Comparison of ENCODE assay signal across 9 cellular contexts in the genomic region with DNA sequence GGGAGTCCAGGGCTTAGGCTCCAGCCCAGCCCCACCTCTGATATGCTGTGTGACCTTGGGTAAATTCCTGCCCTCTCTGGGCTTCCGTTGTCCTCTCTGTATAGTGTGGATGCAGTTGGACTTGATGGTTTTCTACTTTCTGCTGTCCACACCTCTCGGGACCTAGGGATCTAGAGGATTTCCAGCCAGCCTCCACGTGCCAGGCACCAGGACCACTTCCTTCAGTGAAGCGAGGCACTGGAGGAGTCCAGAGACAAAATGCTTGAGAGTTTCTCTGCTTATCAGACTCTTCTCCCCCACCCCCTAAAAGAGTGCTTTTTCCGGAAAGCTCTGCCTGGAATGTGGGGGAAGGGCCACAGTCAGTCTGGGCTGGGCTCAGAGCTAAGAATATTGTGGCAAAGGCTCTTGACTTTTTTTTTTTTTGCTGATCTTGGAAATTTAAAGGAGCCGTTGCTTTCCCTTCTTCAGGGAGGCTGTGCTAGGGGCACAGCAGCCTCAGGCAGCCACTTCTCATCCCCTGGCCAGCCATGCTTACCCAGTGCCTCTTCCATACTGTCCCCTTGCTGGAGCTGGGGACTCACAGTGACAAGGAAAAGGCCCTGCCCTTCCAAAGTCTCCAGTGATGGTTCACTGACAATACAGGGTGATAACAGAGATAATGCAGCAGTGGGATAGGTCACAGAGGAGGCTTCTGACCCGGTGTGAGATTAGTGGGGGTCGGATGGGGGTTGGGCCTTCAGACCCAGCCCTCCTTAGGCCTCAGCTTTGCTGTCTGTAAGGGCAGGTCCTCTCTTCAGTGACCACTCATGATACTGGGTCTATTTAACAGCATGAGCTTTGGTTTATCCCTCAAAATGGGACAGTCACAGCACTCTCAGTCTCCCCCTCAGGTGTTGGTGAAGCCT. TPM values are rescaled to one million over a fixed set of nuclear protein-coding genes. Genes with fewer than 3 reads are reported as not detected.
DNase-seq lines count a peak whose midpoint lies in the region; ATAC-seq and TF ChIP-seq lines count a peak whose summit lies in the region.
"Had no signal": no experiment of that assay in that cellular context is flagged by ENCODE, and none has a peak within 500 bp of the region (broad histone marks: within the 10 kb centered on the region; RNA-seq: fewer than 3 reads in every experiment).

No MANE protein-coding gene starts in this region.

- H3K27ac Mint-ChIP-seq in activated T-helper 2 cell treated with anti-CD3 and anti-CD28 coated beads, Interferon-gamma antibody, Interleukin-2, Interleukin-4, amounts not matched to agents 10 μg/mL and 5 μg/mL and 100 μg/mL, durations not matched to agents 14 hours and 24 hours and 36 hours, result no peak overlapping the region
- H3K27ac Mint-ChIP-seq in activated CD8-positive, alpha-beta T cell treated with anti-CD3 and anti-CD28 coated beads, Interleukin-2, amount 10 ng/mL, durations not matched to agents 7 days and 5 days, result no peak overlapping the region
- H3K27ac Mint-ChIP-seq: T-helper 1 cell treated with Interleukin-12 subunit alpha and Interleukin-12 subunit beta and Interleukin-4 antibody, amounts not matched to agents 30 μg/mL and 1 μg/mL, for 36 hours had no signal

- H3K27ac ChIP-seq in heart left ventricle (peak overlapping the region; percentile 8 to 100 (median 96)), gastrocnemius medialis (peak overlapping the region; percentile 95 to 100 (median 99))

- peak in 2 of 4 donors; percentile 1 to 7 for ATAC-seq in heart left ventricle
- no peak for ATAC-seq in gastrocnemius medialis
- ATAC-seq in HG03571 (IDR thresholded peaks at IDR 0.05; ENCODE audit: unreplicated experiment), result no peak
- ATAC-seq in activated CD8-positive, alpha-beta T cell treated with anti-CD3 and anti-CD28 coated beads, Interleukin-2, amount 10 ng/mL, durations not matched to agents 7 days and 5 days, result no peak
- no peak for ATAC-seq in omental fat pad (ENCODE audit: low FRiP score)

- H3K36me3 ChIP-seq in heart left ventricle, result peaks cover 0 to 4% (median 0%) of the 10 kb centered on the region in 9 donors
- H3K36me3 ChIP-seq in gastrocnemius medialis, result no peaks in the 10 kb centered on the region

- no peak for TF ChIP-seq POLR2A in heart left ventricle (IDR thresholded peaks at IDR 0.05)
- no peak for TF ChIP-seq POLR2A in gastrocnemius medialis (IDR thresholded peaks at IDR 0.05)

- H3K36me3 Mint-ChIP-seq in activated T-helper 2 cell treated with anti-CD3 and anti-CD28 coated beads, Interferon-gamma antibody, Interleukin-2, Interleukin-4, amounts not matched to agents 10 μg/mL and 5 μg/mL and 100 μg/mL, durations not matched to agents 14 hours and 24 hours and 36 hours (ENCODE audit: low read depth), result no peaks in the 10 kb centered on the region
- H3K36me3 Mint-ChIP-seq in activated CD8-positive, alpha-beta T cell treated with anti-CD3 and anti-CD28 coated beads, Interleukin-2, amount 10 ng/mL, durations not matched to agents 7 days and 5 days (ENCODE audit: low read depth), result no peaks in the 10 kb centered on the region

- peak overlapping the region; percentile 26 for H3K4me3 Mint-ChIP-seq in activated T-helper 2 cell treated with anti-CD3 and anti-CD28 coated beads, Interferon-gamma antibody, Interleukin-2, Interleukin-4, amounts not matched to agents 10 μg/mL and 5 μg/mL and 100 μg/mL, durations not matched to agents 14 hours and 24 hours and 36 hours (ENCODE audit: low read depth)
- H3K4me3 Mint-ChIP-seq in activated CD8-positive, alpha-beta T cell treated with anti-CD3 and anti-CD28 coated beads, Interleukin-2, amount 10 ng/mL, durations not matched to agents 7 days and 5 days, result no peak overlapping the region
- H3K4me3 Mint-ChIP-seq: T-helper 1 cell treated with Interleukin-12 subunit alpha and Interleukin-12 subunit beta and Interleukin-4 antibody, amounts not matched to agents 30 μg/mL and 1 μg/mL, for 36 hours had no signal

- peak overlapping the region in 8 of 12 donors; percentile 16 to 38 (median 22) for H3K4me3 ChIP-seq in heart left ventricle
- H3K4me3 ChIP-seq in gastrocnemius medialis, result peak overlapping the region in 1 of 4 donors; percentile 10

- peaks cover 11% of the 10 kb centered on the region for H3K4me1 Mint-ChIP-seq in activated T-helper 2 cell treated with anti-CD3 and anti-CD28 coated beads, Interferon-gamma antibody, Interleukin-2, Interleukin-4, amounts not matched to agents 10 μg/mL and 5 μg/mL and 100 μg/mL, durations not matched to agents 14 hours and 24 hours and 36 hours (ENCODE audit: low read depth)
- peaks cover 36% of the 10 kb centered on the region for H3K4me1 Mint-ChIP-seq in activated CD8-positive, alpha-beta T cell treated with anti-CD3 and anti-CD28 coated beads, Interleukin-2, amount 10 ng/mL, durations not matched to agents 7 days and 5 days (ENCODE audit: low read depth)

- POLR2A ChIA-PET in activated CD8-positive, alpha-beta T cell treated with anti-CD3 and anti-CD28 coated beads, Interleukin-2, amount 10 ng/mL, durations not matched to agents 7 days and 5 days (lab: Charles Lee), result interaction anchor here (0.6 kb wide), 1 partner anchor 189 kb away, joined by 3 read pairs; no protein-coding TSS in a partner anchor

- 9 to 21% (median 14%) methylated on average over 8 of the region's 8 CpGs for WGBS in heart left ventricle, 4 donors

- H3K9me3 ChIP-seq in heart left ventricle (no peaks in the 10 kb centered on the region), gastrocnemius medialis (no peaks in the 10 kb centered on the region)

- DNase-seq in Daoy (ENCODE audit: low read depth) (peak; percentile 68), heart left ventricle (peak in 4 of 5 donors; percentile 67 to 77 (median 76)), gastrocnemius medialis (no peak), NCI-H2171 treated with DMSO at 0.1 percent for 48 hours (lab: John Stamatoyannopoulos, UW) (no peak), omental fat pad (ENCODE audit: low spot score) (no peak)
- DNase-seq in activated T-helper 2 cell treated with anti-CD3 and anti-CD28 coated beads, Interferon-gamma antibody, Interleukin-2, Interleukin-4, amounts not matched to agents 10 μg/mL and 5 μg/mL and 100 μg/mL, durations not matched to agents 14 hours and 24 hours and 36 hours (ENCODE audit: low spot score), result no peak
- DNase-seq in activated CD8-positive, alpha-beta T cell treated with anti-CD3 and anti-CD28 coated beads, Interleukin-2, amount 10 ng/mL, durations not matched to agents 7 days and 5 days, result no peak

- in situ Hi-C loops in gastrocnemius medialis (cut with MboI; ENCODE audit: low sequenced_read_pairs in 4 of 4), result no loop called here

- intact Hi-C loops in activated T-helper 2 cell treated with anti-CD3 and anti-CD28 coated beads, Interferon-gamma antibody, Interleukin-2, Interleukin-4, amounts not matched to agents 10 μg/mL and 5 μg/mL and 100 μg/mL, durations not matched to agents 14 hours and 24 hours and 36 hours (cut with micrococcal nuclease), result no loop called here
- intact Hi-C loops in heart left ventricle (cut with DNase I), result no loop called here
- intact Hi-C loops in gastrocnemius medialis (cut with DNase I; ENCODE audit: low total_unique reads), result no loop called here

- no peaks in the 10 kb centered on the region for H3K9me3 Mint-ChIP-seq in activated T-helper 2 cell treated with anti-CD3 and anti-CD28 coated beads, Interferon-gamma antibody, Interleukin-2, Interleukin-4, amounts not matched to agents 10 μg/mL and 5 μg/mL and 100 μg/mL, durations not matched to agents 14 hours and 24 hours and 36 hours
- H3K9me3 Mint-ChIP-seq in activated CD8-positive, alpha-beta T cell treated with anti-CD3 and anti-CD28 coated beads, Interleukin-2, amount 10 ng/mL, durations not matched to agents 7 days and 5 days (ENCODE audit: insufficient read depth), result no peaks in the 10 kb centered on the region
- H3K9me3 Mint-ChIP-seq: T-helper 1 cell treated with Interleukin-12 subunit alpha and Interleukin-12 subunit beta and Interleukin-4 antibody, amounts not matched to agents 30 μg/mL and 1 μg/mL, for 36 hours had no signal

- peaks cover 4 to 75% (median 58%) of the 10 kb centered on the region in 12 donors for H3K4me1 ChIP-seq in heart left ventricle
- peaks cover 38 to 40% of the 10 kb centered on the region in 2 donors for H3K4me1 ChIP-seq in gastrocnemius medialis

- TF ChIP-seq CTCF in heart left ventricle (IDR thresholded peaks at IDR 0.05) (no peak), gastrocnemius medialis (IDR thresholded peaks at IDR 0.05 in 4 of 5, conservative IDR thresholded peaks at IDR 0.05 in 1 of 5) (no peak), omental fat pad (IDR thresholded peaks at IDR 0.05) (no peak)

- H3K27me3 ChIP-seq in heart left ventricle (no peaks in the 10 kb centered on the region), gastrocnemius medialis (no peaks in the 10 kb centered on the region)

- CTCF ChIA-PET in activated CD8-positive, alpha-beta T cell treated with anti-CD3 and anti-CD28 coated beads, Interleukin-2, amount 10 ng/mL, durations not matched to agents 7 days and 5 days (lab: Charles Lee), result interaction anchor here (1.7 kb wide), 1 partner anchor 12 kb away, joined by 3 read pairs; no protein-coding TSS in a partner anchor

- H3K27me3 Mint-ChIP-seq in activated T-helper 2 cell treated with anti-CD3 and anti-CD28 coated beads, Interferon-gamma antibody, Interleukin-2, Interleukin-4, amounts not matched to agents 10 μg/mL and 5 μg/mL and 100 μg/mL, durations not matched to agents 14 hours and 24 hours and 36 hours (ENCODE audit: low read depth), result peaks cover 4% of the 10 kb centered on the region
- peaks cover 2% of the 10 kb centered on the region for H3K27me3 Mint-ChIP-seq in activated CD8-positive, alpha-beta T cell treated with anti-CD3 and anti-CD28 coated beads, Interleukin-2, amount 10 ng/mL, durations not matched to agents 7 days and 5 days (ENCODE audit: low read depth)

RNA-seq across cellular contexts. Expression of a gene that starts 2.9 kb away (rescaled TPM):
- 300 and 415 TPM in 2 replicates for total RNA-seq in Daoy (2014; rRNA removed; shearing (Covaris generic))
- 23.8 and 23.9 TPM in 2 replicates for total RNA-seq in activated T-helper 2 cell treated with anti-CD3 and anti-CD28 coated beads, Interferon-gamma antibody, Interleukin-2, Interleukin-4, amounts not matched to agents 10 μg/mL and 5 μg/mL and 100 μg/mL, durations not matched to agents 14 hours and 24 hours and 36 hours
- total RNA-seq in heart left ventricle (100 to 1,000 TPM in 3 of 9 donors, 10 to 100 TPM in 6; 35.7 to 211 (median 71.8) TPM), gastrocnemius medialis (10 to 100 TPM; 18.5 to 42.4 (median 34.8) TPM), omental fat pad (100 to 1,000 TPM; 307 to 804 (median 482) TPM)
- polyA plus RNA-seq in heart left ventricle, result 100 to 1,000 TPM in 1 of 2 donors, 10 to 100 TPM in 1; 32.5 to 190 TPM
- total RNA-seq in activated CD8-positive, alpha-beta T cell treated with anti-CD3 and anti-CD28 coated beads, Interleukin-2, amount 10 ng/mL, durations not matched to agents 7 days and 5 days, result 10 to 100 TPM in 1 of 2 experiments, 1 to 10 TPM in 1; 9.3 to 10.8 TPM

RNA-seq across cellular contexts. Expression of a gene that starts 33.5 kb away (rescaled TPM):
- 2.6 and 3.7 TPM in 2 replicates for total RNA-seq in Daoy (2014; rRNA removed; shearing (Covaris generic))
- total RNA-seq in activated T-helper 2 cell treated with anti-CD3 and anti-CD28 coated beads, Interferon-gamma antibody, Interleukin-2, Interleukin-4, amounts not matched to agents 10 μg/mL and 5 μg/mL and 100 μg/mL, durations not matched to agents 14 hours and 24 hours and 36 hours, result 11.0 and 14.9 TPM in 2 replicates
- total RNA-seq in heart left ventricle, result 10 to 100 TPM in 2 of 9 donors, 1 to 10 TPM in 7; 2.0 to 12.5 (median 5.1) TPM
- 1 to 10 TPM; 4.0 to 4.8 TPM for polyA plus RNA-seq in heart left ventricle
- total RNA-seq in gastrocnemius medialis, result 10 to 100 TPM in 3 of 4 donors, 1 to 10 TPM in 1; 5.6 to 12.6 (median 11.2) TPM
- 10 to 100 TPM; 23.1 to 26.6 TPM for total RNA-seq in activated CD8-positive, alpha-beta T cell treated with anti-CD3 and anti-CD28 coated beads, Interleukin-2, amount 10 ng/mL, durations not matched to agents 7 days and 5 days
- total RNA-seq in omental fat pad, result 10 to 100 TPM; 23.6 to 34.7 (median 31.7) TPM

Comparison
In these comparisons a context has a peak if more than half of its experiments do, and no peak if none do; other contexts are left out.
1. DNase-seq: peak in Daoy (single experiment) and heart left ventricle (4 of 5); none in activated T-helper 2 cell treated with anti-CD3 and anti-CD28 coated beads, Interferon-gamma antibody, Interleukin-2, Interleukin-4, amounts not matched to agents 10 μg/mL and 5 μg/mL and 100 μg/mL, durations not matched to agents 14 hours and 24 hours and 36 hours (single experiment), gastrocnemius medialis (0 of 2), NCI-H2171 treated with DMSO at 0.1 percent for 48 hours (single experiment), activated CD8-positive, alpha-beta T cell treated with anti-CD3 and anti-CD28 coated beads, Interleukin-2, amount 10 ng/mL, durations not matched to agents 7 days and 5 days (single experiment) and omental fat pad (single experiment).